ENCODE assay signal across 8 cellular contexts in genomic region chr21:44338971-44339910, GRCh38. TPM values are rescaled to one million over a fixed set of nuclear protein-coding genes. Genes with fewer than 3 reads are reported as not detected.
DNase-seq lines count a peak whose midpoint lies in the region; ATAC-seq and TF ChIP-seq lines count a peak whose summit lies in the region.

Gene CFAP410, minus strand, starts transcription at chr21:44339390. Its CDS starts 196 bp downstream, at chr21:44339194.

- peak within 1 kb of the TSS; percentile 84 for H3K18ac ChIP-seq in IMR-90 (ENCODE audit: low read depth, low read length)

- TF ChIP-seq RAD21 in IMR-90 (IDR thresholded peaks at IDR 0.05; ENCODE audit: low read length), result 0 out of 2 replicates have a peak, but pooled peaks have one; percentile 1

- peak within 1 kb of the TSS; percentile 99 for H4K5ac ChIP-seq in IMR-90 (ENCODE audit: low read depth, low read length)

- ATAC-seq in GM21529 (IDR thresholded peaks at IDR 0.05; ENCODE audit: unreplicated experiment), result peak; percentile 87
- peak; percentile 91 for ATAC-seq in IMR-90 (ENCODE audit: low read depth)

- peak within 1 kb of the TSS; percentile 97 for H3K27ac ChIP-seq in IMR-90 (ENCODE audit: insufficient read depth, low read length)
- peak within 1 kb of the TSS; percentile 90 for H3K27ac ChIP-seq in OCI-LY7 (ENCODE audit: low read depth, low read length, poor library complexity, severe bottlenecking)

- intact Hi-C loops in IMR-90 (cut with micrococcal nuclease), result loop anchor here (10.0 kb wide), 1 partner anchor 146 kb away; no protein-coding TSS in a partner anchor
- intact Hi-C loops in OCI-LY7 (cut with micrococcal nuclease; ENCODE audit: unreplicated experiment), result loop anchor here (1.0 to 5.0 kb wide), 2 partner anchors 16 to 1303 kb away; partner anchors contain the start of gene PCBP3

- peak within 1 kb of the TSS; percentile 97 for H2BK5ac ChIP-seq in IMR-90 (ENCODE audit: low read depth, low read length, poor library complexity, severe bottlenecking)

- peak within 1 kb of the TSS; percentile 88 for H3K9ac ChIP-seq in IMR-90 (ENCODE audit: low read depth, low read length)

- peak within 1 kb of the TSS; percentile 96 for H2AK5ac ChIP-seq in IMR-90 (ENCODE audit: low read depth, low read length)

- H3K9me3 ChIP-seq in IMR-90 (ENCODE audit: control insufficient read depth, insufficient read depth, low read length) (no peaks in the 10 kb centered on the region), OCI-LY7 (ENCODE audit: low read length) (no peaks in the 10 kb centered on the region)

- DNase-seq in DMS 273 treated with DMSO at 0.1 percent for 48 hours (lab: John Stamatoyannopoulos, UW), result peak; percentile 87
- peak; percentile 94 for DNase-seq in IMR-90
- DNase-seq in OCI-LY7 (ENCODE audit: low spot score), result peak; percentile 97
- DNase-seq in activated T-cell treated with anti-CD3 and anti-CD28 coated beads for 1 hour (ENCODE audit: low read depth), result peak; percentile 89
- DNase-seq in epidermal melanocyte (ENCODE audit: insufficient read length, low spot score), result peak; percentile 93
- peak; percentile 93 for DNase-seq in middle frontal gyrus (ENCODE audit: extremely low spot score, low spot score)
- DNase-seq in stimulated activated CD8-positive, alpha-beta memory T cell treated with anti-CD3 and anti-CD28 coated beads, Interleukin-2, amount 100 ng/mL, for 1 hour (ENCODE audit: low read depth in 2 of 2), result peak; percentile 88 to 90

- H3K9me2 ChIP-seq in OCI-LY7 (ENCODE audit: insufficient read depth, low read length), result no peaks in the 10 kb centered on the region

- H3K36me3 ChIP-seq in IMR-90 (ENCODE audit: control insufficient read depth, insufficient read depth, low read length) (peaks cover 8% of the 10 kb centered on the region; the same call in 1 of the 2 replicates), OCI-LY7 (ENCODE audit: insufficient read depth, low read length) (no peaks in the 10 kb centered on the region; the same call in 1 of the 2 replicates)

- H3K79me1 ChIP-seq in IMR-90 (ENCODE audit: low read depth in 1 of 2, low read length in 2 of 2), result peaks cover 0 to 8% of the 10 kb centered on the region in 2 experiments; a peak in 1 of 4 replicates

- H4K20me1 ChIP-seq in IMR-90 (ENCODE audit: insufficient read depth, low read length) (peaks cover 6% of the 10 kb centered on the region; the same call in 1 of the 2 replicates), OCI-LY7 (ENCODE audit: insufficient read depth, low read length) (no peaks in the 10 kb centered on the region)

- peak; percentile 93 for TF ChIP-seq POLR2A in IMR-90 (IDR thresholded peaks at IDR 0.05; ENCODE audit: low read depth, low read length)

- peak within 1 kb of the TSS; percentile 97 to 99 for H4K8ac ChIP-seq in IMR-90 (ENCODE audit: low read depth in 2 of 2, low read length in 2 of 2)

- 0 out of 3 replicates have a peak within 1 kb of the TSS, but pooled peaks have one; percentile 80 for H2BK15ac ChIP-seq in IMR-90 (ENCODE audit: low read depth, low read length)

- POLR2A ChIA-PET in IMR-90 (lab: Charles Lee; ENCODE audit: unreplicated experiment) (no interaction called here), OCI-LY7 (lab: Charles Lee) (interaction anchor here (0.6 to 1.6 kb wide), 4 partner anchors 15 to 566 kb away, joined by 3 to 5 read pairs (median 3); no protein-coding TSS in a partner anchor)

- no peak within 1 kb of the TSS for H2BK20ac ChIP-seq in IMR-90 (ENCODE audit: low read depth, low read length)

- in situ Hi-C loops in IMR-90 (cut with MboI; ENCODE audit: low sequenced_read_pairs), result no loop called here

- H3K9me1 ChIP-seq in IMR-90 (ENCODE audit: insufficient read depth, low read length), result peaks cover 9% of the 10 kb centered on the region

- CTCF ChIA-PET in IMR-90 (lab: Yijun Ruan, JAX) (no interaction called here), OCI-LY7 (lab: Charles Lee; ENCODE audit: unreplicated experiment) (no interaction called here)

- H3K14ac ChIP-seq in IMR-90 (replicated peaks; ENCODE audit: low read depth, low read length), result peak within 1 kb of the TSS; percentile 92

- peak within 1 kb of the TSS; percentile 96 for H2AK9ac ChIP-seq in IMR-90 (replicated peaks; ENCODE audit: low read depth, low read length, poor library complexity)

- BruUV-seq in IMR-90 (replicated peaks; lab: Mats Ljungman, UMichigan), result TSS peak; percentile 88
- TSS peak; percentile 96 for BruUV-seq in OCI-LY7 (replicated peaks; lab: Mats Ljungman, UMichigan)

- H3K27me3 ChIP-seq in IMR-90 (ENCODE audit: control insufficient read depth, insufficient read depth, low read length), result no peaks in the 10 kb centered on the region

- peak within 1 kb of the TSS; percentile 92 for H2AFZ ChIP-seq in IMR-90 (replicated peaks; ENCODE audit: low read length, poor library complexity)
- peak within 1 kb of the TSS; percentile 29; the same call in 1 of the 2 replicates for H2AFZ ChIP-seq in OCI-LY7 (ENCODE audit: low read length)

- H4K91ac ChIP-seq in IMR-90 (ENCODE audit: insufficient read depth, low read depth, low read length), result peak within 1 kb of the TSS; percentile 90

- TF ChIP-seq CTCF in IMR-90 (conservative IDR thresholded peaks at IDR 0.05; ENCODE audit: low read depth, low read length) (no peak), OCI-LY7 (conservative IDR thresholded peaks at IDR 0.05; ENCODE audit: low read length) (no peak)

- no peaks in the 10 kb centered on the region for H3K79me2 ChIP-seq in OCI-LY7 (ENCODE audit: insufficient read depth, low read depth, low read length)

- H3K4ac ChIP-seq in IMR-90 (ENCODE audit: low read depth, low read length), result peak within 1 kb of the TSS; percentile 90

- dilution Hi-C loops in IMR-90 (cut with HindIII; ENCODE audit: low sequenced_read_pairs, unreplicated experiment), result no loop called here

- H3K4me2 ChIP-seq in IMR-90 (ENCODE audit: low read depth, low read length) (peak within 1 kb of the TSS; percentile 100), OCI-LY7 (ENCODE audit: low read length) (peak within 1 kb of the TSS; percentile 80)

- H2BK120ac ChIP-seq in IMR-90 (ENCODE audit: low read depth, low read length), result peak within 1 kb of the TSS; percentile 70; the same call in 1 of the 2 replicates

- peak within 1 kb of the TSS; percentile 96 for H3K4me3 ChIP-seq in IMR-90 (ENCODE audit: insufficient read depth, low read depth, low read length)
- H3K4me3 ChIP-seq in OCI-LY7 (ENCODE audit: low read depth, low read length, poor library complexity, severe bottlenecking), result peak within 1 kb of the TSS; percentile 77

- H3K56ac ChIP-seq in IMR-90 (ENCODE audit: extremely low read depth, insufficient read depth, low read length), result peak within 1 kb of the TSS; percentile 54

- WGBS in IMR-90 (ENCODE audit: extremely low coverage in 2 of 2, insufficient read length in 1 of 2), 2 experiments, result 0% methylated on average over 19 of the region's 90 CpGs; no CpG with 5 or more reads in 1 of the 2 experiments

- peaks cover 6% of the 10 kb centered on the region for H3K4me1 ChIP-seq in IMR-90 (ENCODE audit: control insufficient read depth, insufficient read depth, low read length)
- peaks cover 14% of the 10 kb centered on the region for H3K4me1 ChIP-seq in OCI-LY7 (ENCODE audit: insufficient read depth, low read length, poor library complexity, severe bottlenecking)

- H3K23ac ChIP-seq in IMR-90 (ENCODE audit: low read depth, low read length), result peak within 1 kb of the TSS; percentile 68; the same call in 1 of the 2 replicates

TF ChIP-seq in IMR-90, 13 proteins besides CTCF, POLR2A, EP300 and RAD21:
- TF ChIP-seq MXI1 (IDR thresholded peaks at IDR 0.05; ENCODE audit: borderline replicate concordance, low read depth, low read length) (peak; percentile 80; the same call in 1 of the 2 replicates), MAZ (IDR thresholded peaks at IDR 0.05; ENCODE audit: borderline replicate concordance, low read depth, low read length) (peak; percentile 93), RFX5 (IDR thresholded peaks at IDR 0.05; ENCODE audit: low read depth, low read length) (no peak), USF2 (IDR thresholded peaks at IDR 0.05; ENCODE audit: low read depth, low read length) (no peak; the same call in 1 of the 2 replicates), MAFK (IDR thresholded peaks at IDR 0.05; ENCODE audit: low read depth, low read length) (no peak), NFE2L2 (IDR thresholded peaks at IDR 0.05; ENCODE audit: low read depth, low read length) (no peak), BHLHE40 (IDR thresholded peaks at IDR 0.05; ENCODE audit: low read depth, low read length) (peak; percentile 4; the same call in 1 of the 2 replicates)

RNA-seq across cellular contexts. Expression of gene CFAP410, which starts in this region (rescaled TPM):
- total RNA-seq in IMR-90 (2012; rRNA removed) (3.3 and 3.8 TPM in 2 replicates), OCI-LY7 (2022) (15.0 and 15.1 TPM in 2 replicates)
- 10.3 and 12.4 TPM in 2 replicates for polyA plus RNA-seq in IMR-90 (2012; rRNA removed)
- 18.3 and 20.2 TPM in 2 replicates for polyA plus RNA-seq in IMR-90 (2012; cell fraction: cytosol; rRNA removed)
- 43.6 and 107 TPM in 2 replicates for polyA plus RNA-seq in IMR-90 (2012; cell fraction: nucleus; rRNA removed; ENCODE audit: low replicate concordance)
- 11.9 and 20.6 TPM in 2 replicates for total RNA-seq in OCI-LY7 (2014; rRNA removed; shearing (Covaris generic))

Comparison
In these comparisons a context has a peak if more than half of its experiments do, and no peak if none do; other contexts are left out.
1. Peak in every context shown above with its lines: DNase-seq, ATAC-seq, H3K4me3 ChIP-seq and H3K27ac ChIP-seq.